1 cellular context compared by ENCODE assay signal in genomic region chr11:64269380-64270234, GRCh38.
TF ChIP-seq lines count a peak whose summit lies in the region.

No MANE protein-coding gene starts in this region.

TF ChIP-seq in HEK293, 187 proteins besides CTCF, POLR2A, EP300 and RAD21 (continued from another document and continues in another):
- TF ChIP-seq ZNF518A (tag by site-specific recombination; conservative IDR thresholded peaks at IDR 0.05; ENCODE audit: low read depth), result peak; percentile 98
- TF ChIP-seq ZNF362 (tag by site-specific recombination; IDR thresholded peaks at IDR 0.05), result 0 out of 2 replicates have a peak, but pooled peaks have one; percentile 62
- TF ChIP-seq ZBTB11 (tag by site-specific recombination; conservative IDR thresholded peaks at IDR 0.05; ENCODE audit: low read depth), result peak; percentile 98
- no peak for TF ChIP-seq ZNF571 (tag by site-specific recombination; IDR thresholded peaks at IDR 0.05)
- TF ChIP-seq ZNF843 (tag by site-specific recombination; IDR thresholded peaks at IDR 0.05), result no peak
- no peak for TF ChIP-seq ZNF398 (tag by site-specific recombination; IDR thresholded peaks at IDR 0.05)
- TF ChIP-seq ZFP69B (tag by site-specific recombination; IDR thresholded peaks at IDR 0.05), result no peak
- no peak for TF ChIP-seq ZNF184 (tag by site-specific recombination; IDR thresholded peaks at IDR 0.05)
- TF ChIP-seq ZSCAN4 (tag by site-specific recombination; IDR thresholded peaks at IDR 0.05), result peak; percentile 86
- no peak for TF ChIP-seq SCRT1 (tag by site-specific recombination; IDR thresholded peaks at IDR 0.05; ENCODE audit: borderline replicate concordance)
- peak; percentile 52 for TF ChIP-seq ZNF660 (tag by site-specific recombination; IDR thresholded peaks at IDR 0.05)
- TF ChIP-seq ZXDB (tag by site-specific recombination; IDR thresholded peaks at IDR 0.05), result peak; percentile 96
- no peak for TF ChIP-seq MYNN (tag by site-specific recombination; IDR thresholded peaks at IDR 0.05; ENCODE audit: borderline replicate concordance)
- peak; percentile 100 for TF ChIP-seq IKZF3 (tag by site-specific recombination; IDR thresholded peaks at IDR 0.05)
- no peak for TF ChIP-seq ZNF37A (tag by site-specific recombination; IDR thresholded peaks at IDR 0.05)
- no peak for TF ChIP-seq ZNF426 (tag by site-specific recombination; IDR thresholded peaks at IDR 0.05)
- peak; percentile 100 for TF ChIP-seq SP3 (tag by site-specific recombination; IDR thresholded peaks at IDR 0.05)
- TF ChIP-seq ZNF548 (tag by site-specific recombination; IDR thresholded peaks at IDR 0.05), result no peak
- no peak for TF ChIP-seq ZNF488 (tag by site-specific recombination; IDR thresholded peaks at IDR 0.05)
- peak; percentile 79 for TF ChIP-seq ZNF335 (tag by site-specific recombination; conservative IDR thresholded peaks at IDR 0.05)
- no peak for TF ChIP-seq PRDM10 (tag by site-specific recombination; IDR thresholded peaks at IDR 0.05)
- no peak for TF ChIP-seq ZNF626 (tag by site-specific recombination; IDR thresholded peaks at IDR 0.05)
- TF ChIP-seq ZNF302 (tag by site-specific recombination; IDR thresholded peaks at IDR 0.05; ENCODE audit: low read depth), result no peak
- TF ChIP-seq ZBTB6 (tag by site-specific recombination; IDR thresholded peaks at IDR 0.05), result no peak
- no peak for TF ChIP-seq ZNF157 (tag by site-specific recombination; IDR thresholded peaks at IDR 0.05)
- TF ChIP-seq ZSCAN30 (tag by site-specific recombination; IDR thresholded peaks at IDR 0.05), result peak; percentile 73
- TF ChIP-seq ZNF513 (tag by site-specific recombination; IDR thresholded peaks at IDR 0.05), result no peak
- TF ChIP-seq KLF8 (tag by site-specific recombination; IDR thresholded peaks at IDR 0.05), result peak; percentile 96
- TF ChIP-seq ZNF148 (tag by site-specific recombination; IDR thresholded peaks at IDR 0.05; ENCODE audit: borderline replicate concordance), result no peak
- TF ChIP-seq YY1 (tag by site-specific recombination; IDR thresholded peaks at IDR 0.05), result peak; percentile 97
- TF ChIP-seq ZNF48 (tag by site-specific recombination; IDR thresholded peaks at IDR 0.05), result no peak
